ENCODE assay signal across 18 cellular contexts in the genomic region with DNA sequence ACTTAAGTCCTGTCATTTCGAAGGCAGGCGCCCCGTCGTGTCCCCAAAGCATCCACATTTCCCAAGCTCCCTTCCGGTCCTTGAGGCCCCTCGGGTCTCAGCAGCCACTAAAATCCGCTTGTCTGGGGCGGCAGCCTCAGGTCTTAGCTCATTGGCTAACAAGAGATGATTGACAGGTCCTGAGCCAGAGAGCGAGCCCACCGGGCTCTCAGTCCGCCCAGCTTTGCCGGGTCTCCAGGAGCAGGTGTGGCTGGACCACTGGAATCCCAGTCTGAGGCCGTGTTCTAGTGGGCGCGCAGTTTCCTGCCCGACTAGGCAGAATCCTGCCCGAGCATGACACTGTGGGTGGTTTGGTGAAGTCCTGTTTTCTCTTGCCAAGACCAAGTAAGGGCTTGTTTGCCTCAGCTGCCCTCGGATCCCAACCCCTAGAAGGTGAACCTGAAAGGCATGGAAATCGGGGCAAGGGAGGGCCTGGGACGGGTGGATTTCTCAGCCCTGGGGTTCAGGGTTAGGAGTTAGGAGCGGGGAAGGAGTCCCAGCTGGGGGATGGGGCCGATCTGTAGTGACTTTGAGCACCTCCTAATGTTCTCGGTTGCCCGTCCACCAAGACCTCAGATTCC. TPM values are rescaled to one million over a fixed set of nuclear protein-coding genes. Genes with fewer than 3 reads are reported as not detected.
DNase-seq lines count a peak whose midpoint lies in the region; ATAC-seq, FAIRE-seq and TF ChIP-seq lines count a peak whose summit lies in the region.
"Had no signal": no experiment of that assay in that cellular context is flagged by ENCODE, and none has a peak within 500 bp of the region (broad histone marks: within the 10 kb centered on the region; RNA-seq: fewer than 3 reads in every experiment).

No MANE protein-coding gene starts in this region.

- H3K4me1 ChIP-seq in lower lobe of right lung (no peaks in the 10 kb centered on the region), upper lobe of left lung (no peaks in the 10 kb centered on the region)

- no peak overlapping the region for H3K27ac ChIP-seq in lower lobe of right lung
- no peak overlapping the region for H3K27ac ChIP-seq in upper lobe of left lung
- H3K27ac ChIP-seq: PC-9, stomach had no signal

- no peaks in the 10 kb centered on the region for H3K36me3 ChIP-seq in bronchial epithelial cell (ENCODE audit: control insufficient read depth, insufficient read depth, low read length)
- peaks cover 39% of the 10 kb centered on the region for H3K36me3 ChIP-seq in lower lobe of right lung
- peaks cover 0 to 22% (median 9%) of the 10 kb centered on the region in 4 donors for H3K36me3 ChIP-seq in upper lobe of left lung

- TF ChIP-seq POLR2A in upper lobe of left lung (IDR thresholded peaks at IDR 0.05) = no peak

- ATAC-seq in lower lobe of right lung = no peak
- no peak for ATAC-seq in upper lobe of left lung (ENCODE audit: low FRiP score in 2 of 2)
- ATAC-seq in GM21529 (IDR thresholded peaks at IDR 0.05; ENCODE audit: unreplicated experiment) = no peak
- ATAC-seq: activated CD8-positive, alpha-beta T cell treated with anti-CD3 and anti-CD28 coated beads, Interleukin-2, amount 10 ng/mL, durations not matched to agents 7 days and 5 days; natural killer cell treated with Interleukin-12 subunit alpha and Interleukin-12 subunit beta and Interleukin-15 and Interleukin-18, amount 100 ng/mL, for 72 hours had no signal

- TF ChIP-seq EP300 in upper lobe of left lung (IDR thresholded peaks at IDR 0.05) = no peak

- no peak for FAIRE-seq in bronchial epithelial cell (lab: Jason Lieb, UNC)

- H3K27me3 ChIP-seq in bronchial epithelial cell (ENCODE audit: control insufficient read depth, insufficient read depth, low read length) (no peaks in the 10 kb centered on the region), lower lobe of right lung (ENCODE audit: low read depth) (no peaks in the 10 kb centered on the region), upper lobe of left lung (no peaks in the 10 kb centered on the region)
- H3K27me3 ChIP-seq: stomach had no signal

- WGBS in upper lobe of left lung, 2 donors = 84 to 86% methylated on average over 22 to 24 of the region's 24 CpGs

- TF ChIP-seq CTCF in bronchial epithelial cell (IDR thresholded peaks at IDR 0.05; ENCODE audit: insufficient read depth, low read length, severe bottlenecking) = no peak
- TF ChIP-seq CTCF in lower lobe of right lung (IDR thresholded peaks at IDR 0.05) = no peak
- no peak for TF ChIP-seq CTCF in upper lobe of left lung (IDR thresholded peaks at IDR 0.05)

- DNase-seq in DMS153 (lab: John Stamatoyannopoulos, UW) (peak; percentile 82), NCI-H1105 treated with DMSO at 0.1 percent for 48 hours (lab: John Stamatoyannopoulos, UW) (peak; percentile 73), bronchial epithelial cell (ENCODE audit: low read depth) (peak; percentile 99), lower lobe of right lung (peak; percentile 44), upper lobe of left lung (no peak), MV-4-11 (lab: John Stamatoyannopoulos, UW) (no peak), C1 segment of cervical spinal cord (lab: John Stamatoyannopoulos, UW) (no peak)
- DNase-seq: activated CD8-positive, alpha-beta T cell treated with anti-CD3 and anti-CD28 coated beads, Interleukin-2, amount 10 ng/mL, durations not matched to agents 7 days and 5 days; CD8-positive, alpha-beta memory T cell; effector CD8-positive, alpha-beta T cell; NCI-H1417 treated with DMSO at 0.1 percent for 48 hours; NCI-H446; PC-9; stomach; SW 1271 had no signal

- no peak overlapping the region for H3K4me3 ChIP-seq in bronchial epithelial cell (ENCODE audit: low read depth, low read length)
- H3K4me3 ChIP-seq in lower lobe of right lung = no peak overlapping the region
- no peak overlapping the region for H3K4me3 ChIP-seq in upper lobe of left lung
- H3K4me3 ChIP-seq: lung, PC-9, stomach had no signal

- H3K9me3 ChIP-seq in lower lobe of right lung = no peaks in the 10 kb centered on the region
- H3K9me3 ChIP-seq in upper lobe of left lung = no peaks in the 10 kb centered on the region
- H3K9me3 ChIP-seq: stomach had no signal

- intact Hi-C loops in lower lobe of right lung (cut with DNase I) = no loop called here

RNA-seq across cellular contexts. Expression of gene MRC2, which starts 42.8 kb away (rescaled TPM):
- total RNA-seq in bronchial epithelial cell (9.2 and 19.6 TPM in 2 replicates), lower lobe of right lung (91.2 TPM), upper lobe of left lung (100 to 1,000 TPM in 4 of 6 donors, 10 to 100 TPM in 2; 32.1 to 185 (median 116) TPM)

Comparison
In these comparisons a context has a peak if more than half of its experiments do, and no peak if none do; other contexts are left out.
1. DNase-seq: peak in DMS153 (single experiment), NCI-H1105 treated with DMSO at 0.1 percent for 48 hours (single experiment), bronchial epithelial cell (single experiment) and lower lobe of right lung (single experiment); none in upper lobe of left lung (0 of 2), MV-4-11 (single experiment) and C1 segment of cervical spinal cord (0 of 14).